In the genomic region with DNA sequence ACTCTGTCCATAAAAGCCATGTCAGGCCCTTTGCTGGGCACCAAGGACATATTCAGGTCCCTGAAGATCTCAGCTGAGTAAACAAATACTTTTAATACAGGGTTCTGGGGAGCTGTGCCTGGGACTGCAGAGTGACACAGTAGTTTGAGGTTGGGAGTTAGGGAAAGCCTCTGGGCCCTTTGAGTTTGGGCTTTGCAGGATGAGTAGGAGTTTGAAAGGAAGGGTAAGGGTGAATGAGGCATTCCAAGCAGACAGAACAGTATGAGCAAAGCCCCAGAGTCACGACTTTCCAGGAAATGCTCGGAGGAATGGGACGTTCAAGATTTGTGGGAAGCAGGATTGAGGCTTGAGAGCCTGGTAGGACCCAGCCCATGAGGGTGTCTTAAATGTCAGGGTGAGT, we compare ENCODE assay signal across 1 cellular context.
TF ChIP-seq lines count a peak whose summit lies in the region.

No MANE protein-coding gene starts in this region.

TF ChIP-seq in K562, 482 proteins besides CTCF, POLR2A, EP300 and RAD21:
- TF ChIP-seq, protein P1, sequence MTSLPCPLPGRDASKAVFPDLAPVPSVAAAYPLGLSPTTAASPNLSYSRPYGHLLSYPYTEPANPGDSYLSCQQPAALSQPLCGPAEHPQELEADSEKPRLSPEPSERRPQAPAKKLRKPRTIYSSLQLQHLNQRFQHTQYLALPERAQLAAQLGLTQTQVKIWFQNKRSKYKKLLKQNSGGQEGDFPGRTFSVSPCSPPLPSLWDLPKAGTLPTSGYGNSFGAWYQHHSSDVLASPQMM (CRISPR knock-in tag; IDR thresholded peaks at IDR 0.05), result no peak
- TF ChIP-seq ZKSCAN1 (IDR thresholded peaks at IDR 0.05; ENCODE audit: low read depth, low read length), result no peak
- no peak for TF ChIP-seq STAG1 (CRISPR knock-in tag; IDR thresholded peaks at IDR 0.05; ENCODE audit: borderline replicate concordance)
- TF ChIP-seq, protein P2, sequence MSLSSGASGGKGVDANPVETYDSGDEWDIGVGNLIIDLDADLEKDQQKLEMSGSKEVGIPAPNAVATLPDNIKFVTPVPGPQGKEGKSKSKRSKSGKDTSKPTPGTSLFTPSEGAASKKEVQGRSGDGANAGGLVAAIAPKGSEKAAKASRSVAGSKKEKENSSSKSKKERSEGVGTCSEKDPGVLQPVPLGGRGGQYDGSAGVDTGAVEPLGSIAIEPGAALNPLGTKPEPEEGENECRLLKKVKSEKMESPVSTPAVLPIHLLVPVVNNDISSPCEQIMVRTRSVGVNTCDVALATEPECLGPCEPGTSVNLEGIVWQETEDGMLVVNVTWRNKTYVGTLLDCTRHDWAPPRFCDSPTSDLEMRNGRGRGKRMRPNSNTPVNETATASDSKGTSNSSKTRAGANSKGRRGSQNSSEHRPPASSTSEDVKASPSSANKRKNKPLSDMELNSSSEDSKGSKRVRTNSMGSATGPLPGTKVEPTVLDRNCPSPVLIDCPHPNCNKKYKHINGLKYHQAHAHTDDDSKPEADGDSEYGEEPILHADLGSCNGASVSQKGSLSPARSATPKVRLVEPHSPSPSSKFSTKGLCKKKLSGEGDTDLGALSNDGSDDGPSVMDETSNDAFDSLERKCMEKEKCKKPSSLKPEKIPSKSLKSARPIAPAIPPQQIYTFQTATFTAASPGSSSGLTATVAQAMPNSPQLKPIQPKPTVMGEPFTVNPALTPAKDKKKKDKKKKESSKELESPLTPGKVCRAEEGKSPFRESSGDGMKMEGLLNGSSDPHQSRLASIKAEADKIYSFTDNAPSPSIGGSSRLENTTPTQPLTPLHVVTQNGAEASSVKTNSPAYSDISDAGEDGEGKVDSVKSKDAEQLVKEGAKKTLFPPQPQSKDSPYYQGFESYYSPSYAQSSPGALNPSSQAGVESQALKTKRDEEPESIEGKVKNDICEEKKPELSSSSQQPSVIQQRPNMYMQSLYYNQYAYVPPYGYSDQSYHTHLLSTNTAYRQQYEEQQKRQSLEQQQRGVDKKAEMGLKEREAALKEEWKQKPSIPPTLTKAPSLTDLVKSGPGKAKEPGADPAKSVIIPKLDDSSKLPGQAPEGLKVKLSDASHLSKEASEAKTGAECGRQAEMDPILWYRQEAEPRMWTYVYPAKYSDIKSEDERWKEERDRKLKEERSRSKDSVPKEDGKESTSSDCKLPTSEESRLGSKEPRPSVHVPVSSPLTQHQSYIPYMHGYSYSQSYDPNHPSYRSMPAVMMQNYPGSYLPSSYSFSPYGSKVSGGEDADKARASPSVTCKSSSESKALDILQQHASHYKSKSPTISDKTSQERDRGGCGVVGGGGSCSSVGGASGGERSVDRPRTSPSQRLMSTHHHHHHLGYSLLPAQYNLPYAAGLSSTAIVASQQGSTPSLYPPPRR (CRISPR knock-in tag; IDR thresholded peaks at IDR 0.05; ENCODE audit: borderline replicate concordance), result no peak
- TF ChIP-seq, protein P3, sequence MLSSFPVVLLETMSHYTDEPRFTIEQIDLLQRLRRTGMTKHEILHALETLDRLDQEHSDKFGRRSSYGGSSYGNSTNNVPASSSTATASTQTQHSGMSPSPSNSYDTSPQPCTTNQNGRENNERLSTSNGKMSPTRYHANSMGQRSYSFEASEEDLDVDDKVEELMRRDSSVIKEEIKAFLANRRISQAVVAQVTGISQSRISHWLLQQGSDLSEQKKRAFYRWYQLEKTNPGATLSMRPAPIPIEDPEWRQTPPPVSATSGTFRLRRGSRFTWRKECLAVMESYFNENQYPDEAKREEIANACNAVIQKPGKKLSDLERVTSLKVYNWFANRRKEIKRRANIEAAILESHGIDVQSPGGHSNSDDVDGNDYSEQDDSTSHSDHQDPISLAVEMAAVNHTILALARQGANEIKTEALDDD (IDR thresholded peaks at IDR 0.05), result no peak
